ENCODE assay signal across 9 cellular contexts in the genomic region with DNA sequence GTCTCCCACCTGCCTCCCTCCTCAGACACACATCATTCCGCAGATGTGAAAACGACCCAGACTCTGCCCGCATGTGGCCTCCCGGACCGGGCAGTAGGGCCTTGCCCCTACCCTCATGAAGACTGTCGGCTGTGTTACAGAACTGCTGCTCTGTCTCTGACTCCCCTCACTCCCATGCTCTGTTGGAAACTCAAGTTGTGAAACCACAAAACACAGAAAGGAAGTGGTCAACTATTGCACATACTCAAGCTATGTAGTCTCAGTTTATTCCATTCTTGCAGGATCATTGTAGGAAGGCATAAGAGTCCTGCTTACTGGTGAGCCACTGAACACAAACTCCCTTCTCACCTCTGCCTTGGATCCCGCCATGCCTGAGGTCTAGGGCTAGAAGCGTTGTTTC.
DNase-seq lines count a peak whose midpoint lies in the region; ATAC-seq and TF ChIP-seq lines count a peak whose summit lies in the region.
"Had no signal": no experiment of that assay in that cellular context is flagged by ENCODE, and none has a peak within 500 bp of the region (broad histone marks: within the 10 kb centered on the region; RNA-seq: fewer than 3 reads in every experiment).

No MANE protein-coding gene starts in this region.

- TF ChIP-seq CTCF in AG04449 (IDR thresholded peaks at IDR 0.05; ENCODE audit: insufficient read depth, low read length, missing control alignments) (no peak), HL-60 (IDR thresholded peaks at IDR 0.05; ENCODE audit: insufficient read depth, low read length) (no peak), thyroid gland (IDR thresholded peaks at IDR 0.05) (no peak)

- no peaks in the 10 kb centered on the region for H3K36me3 ChIP-seq in thyroid gland
- H3K36me3 ChIP-seq: cardiac muscle cell had no signal

- DNase-seq in AG04449 (ENCODE audit: low read depth, low spot score), result peak; percentile 86
- DNase-seq in HL-60 (ENCODE audit: low read depth in 1 of 2, low spot score in 1 of 2), result peak; percentile 93 to 96
- no peak for DNase-seq in NCI-H1105 treated with DMSO at 0.1 percent for 48 hours (lab: John Stamatoyannopoulos, UW)
- DNase-seq in thyroid gland, result no peak
- no peak for DNase-seq in DMS 273 (lab: John Stamatoyannopoulos, UW; ENCODE audit: unreplicated experiment)

- intact Hi-C loops in thyroid gland (cut with DNase I), result no loop called here

- peak overlapping the region; percentile 42 for H3K27ac Mint-ChIP-seq in activated naive CD8-positive, alpha-beta T cell

- H3K4me3 Mint-ChIP-seq in activated naive CD8-positive, alpha-beta T cell, result peak overlapping the region; percentile 81

- CTCF ChIA-PET in AG04449 (lab: Yijun Ruan, JAX), result interaction anchor here (1.0 to 1.5 kb wide), 4 partner anchors 8 to 23 kb away, joined by 4 to 6 read pairs (median 4); no protein-coding TSS in a partner anchor

- no peaks in the 10 kb centered on the region for H3K9me3 ChIP-seq in mononuclear cell (ENCODE audit: low read depth, low read length)
- no peaks in the 10 kb centered on the region for H3K9me3 ChIP-seq in thyroid gland

- peak overlapping the region; percentile 91 for H3K27ac ChIP-seq in HL-60 (replicated peaks)
- no peak overlapping the region for H3K27ac ChIP-seq in thyroid gland
- H3K27ac ChIP-seq: cardiac muscle cell had no signal

- WGBS in thyroid gland, 2 donors, result 84 to 90% methylated on average over 8 of the region's 8 CpGs

- POLR2A ChIA-PET in AG04449 (lab: Yijun Ruan, JAX), result interaction anchor here (0.8 to 1.4 kb wide), 2 partner anchors 36 to 37 kb away, joined by 3 to 7 read pairs; no protein-coding TSS in a partner anchor

- H3K4me1 ChIP-seq in mononuclear cell (ENCODE audit: insufficient read depth, low read length) (peaks cover 48% of the 10 kb centered on the region), thyroid gland (no peaks in the 10 kb centered on the region)

- H3K36me3 Mint-ChIP-seq in activated naive CD8-positive, alpha-beta T cell, result no peaks in the 10 kb centered on the region

- H3K9me3 Mint-ChIP-seq in activated naive CD8-positive, alpha-beta T cell (ENCODE audit: low read depth), result no peaks in the 10 kb centered on the region

- H3K27me3 ChIP-seq in HL-60 (ENCODE audit: insufficient read depth, poor library complexity, severe bottlenecking), result no peaks in the 10 kb centered on the region
- no peaks in the 10 kb centered on the region for H3K27me3 ChIP-seq in mononuclear cell (ENCODE audit: insufficient read depth, low read length)
- H3K27me3 ChIP-seq in thyroid gland, result no peaks in the 10 kb centered on the region
- H3K27me3 ChIP-seq: cardiac muscle cell had no signal

- peaks cover 15% of the 10 kb centered on the region for H3K4me1 Mint-ChIP-seq in activated naive CD8-positive, alpha-beta T cell (ENCODE audit: low read depth)

- no peak overlapping the region for H3K4me3 ChIP-seq in AG04449 (ENCODE audit: low read depth, low read length)
- peak overlapping the region; percentile 60 for H3K4me3 ChIP-seq in HL-60 (replicated peaks; ENCODE audit: insufficient read depth, low read length)
- peak overlapping the region; percentile 7 for H3K4me3 ChIP-seq in mononuclear cell (ENCODE audit: low read length)
- no peak overlapping the region for H3K4me3 ChIP-seq in thyroid gland (replicated peaks in 1 of 3)
- H3K4me3 ChIP-seq: cardiac muscle cell had no signal

- H3K27me3 Mint-ChIP-seq in activated naive CD8-positive, alpha-beta T cell, result peaks cover 2% of the 10 kb centered on the region

- ATAC-seq in GM18520 (IDR thresholded peaks at IDR 0.05; ENCODE audit: unreplicated experiment), result peak; percentile 50

- TF ChIP-seq POLR2A in thyroid gland (IDR thresholded peaks at IDR 0.05), result no peak

Comparison
In these comparisons a context has a peak if more than half of its experiments do, and no peak if none do; other contexts are left out.
1. DNase-seq: peak in AG04449 (single experiment) and HL-60 (2 of 2); none in NCI-H1105 treated with DMSO at 0.1 percent for 48 hours (single experiment), thyroid gland (0 of 2) and DMS 273 (single experiment).
2. H3K4me3 ChIP-seq: peak in HL-60 (single experiment) and mononuclear cell (single experiment); none in AG04449 (single experiment) and thyroid gland (0 of 3).